ENCODE assay signal across 1 cellular context in the genomic region with DNA sequence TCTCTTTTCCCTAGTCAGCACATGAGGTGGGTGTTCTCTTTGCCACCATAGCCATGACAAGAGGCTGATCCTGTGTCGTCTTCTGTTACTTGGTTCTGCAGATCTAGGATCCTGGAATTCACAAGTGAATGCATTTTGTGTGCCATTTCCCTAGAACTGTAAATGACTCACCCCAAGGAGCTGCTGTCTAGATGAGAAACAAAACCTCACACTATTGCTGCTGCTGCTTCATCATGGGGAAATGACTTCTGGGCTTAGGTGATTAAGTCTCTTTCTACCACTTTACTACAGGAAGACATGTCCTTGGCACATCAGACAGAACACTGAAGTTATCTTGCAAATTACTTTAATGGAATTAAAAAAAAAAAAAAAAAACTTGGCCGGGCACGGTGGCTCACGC.
TF ChIP-seq lines count a peak whose summit lies in the region.

No MANE protein-coding gene starts in this region.

TF ChIP-seq in IMR-90, 13 proteins besides CTCF, POLR2A, EP300 and RAD21:
- no peak for TF ChIP-seq CHD1 (IDR thresholded peaks at IDR 0.05; ENCODE audit: low read depth, low read length)
- no peak for TF ChIP-seq SMC3 (IDR thresholded peaks at IDR 0.05; ENCODE audit: low read depth, low read length)
- no peak for TF ChIP-seq BHLHE40 (IDR thresholded peaks at IDR 0.05; ENCODE audit: low read depth, low read length)
- TF ChIP-seq FOS (IDR thresholded peaks at IDR 0.05; ENCODE audit: low read depth, low read length) = no peak
- TF ChIP-seq, protein P1, sequence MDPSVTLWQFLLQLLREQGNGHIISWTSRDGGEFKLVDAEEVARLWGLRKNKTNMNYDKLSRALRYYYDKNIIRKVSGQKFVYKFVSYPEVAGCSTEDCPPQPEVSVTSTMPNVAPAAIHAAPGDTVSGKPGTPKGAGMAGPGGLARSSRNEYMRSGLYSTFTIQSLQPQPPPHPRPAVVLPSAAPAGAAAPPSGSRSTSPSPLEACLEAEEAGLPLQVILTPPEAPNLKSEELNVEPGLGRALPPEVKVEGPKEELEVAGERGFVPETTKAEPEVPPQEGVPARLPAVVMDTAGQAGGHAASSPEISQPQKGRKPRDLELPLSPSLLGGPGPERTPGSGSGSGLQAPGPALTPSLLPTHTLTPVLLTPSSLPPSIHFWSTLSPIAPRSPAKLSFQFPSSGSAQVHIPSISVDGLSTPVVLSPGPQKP (IDR thresholded peaks at IDR 0.05; ENCODE audit: borderline replicate concordance, low read depth, low read length) = no peak
- no peak for TF ChIP-seq RCOR1 (IDR thresholded peaks at IDR 0.05; ENCODE audit: insufficient replicate concordance, low read length)
- TF ChIP-seq MXI1 (IDR thresholded peaks at IDR 0.05; ENCODE audit: borderline replicate concordance, low read depth, low read length) = no peak
- no peak for TF ChIP-seq NFE2L2 (IDR thresholded peaks at IDR 0.05; ENCODE audit: low read depth, low read length)
- no peak for TF ChIP-seq MAFK (IDR thresholded peaks at IDR 0.05; ENCODE audit: low read depth, low read length)
- no peak for TF ChIP-seq MAZ (IDR thresholded peaks at IDR 0.05; ENCODE audit: borderline replicate concordance, low read depth, low read length)
- TF ChIP-seq, protein P2, sequence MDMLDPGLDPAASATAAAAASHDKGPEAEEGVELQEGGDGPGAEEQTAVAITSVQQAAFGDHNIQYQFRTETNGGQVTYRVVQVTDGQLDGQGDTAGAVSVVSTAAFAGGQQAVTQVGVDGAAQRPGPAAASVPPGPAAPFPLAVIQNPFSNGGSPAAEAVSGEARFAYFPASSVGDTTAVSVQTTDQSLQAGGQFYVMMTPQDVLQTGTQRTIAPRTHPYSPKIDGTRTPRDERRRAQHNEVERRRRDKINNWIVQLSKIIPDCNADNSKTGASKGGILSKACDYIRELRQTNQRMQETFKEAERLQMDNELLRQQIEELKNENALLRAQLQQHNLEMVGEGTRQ (IDR thresholded peaks at IDR 0.05; ENCODE audit: low read depth, low read length) = no peak
